In genomic region chr16:87380875-87381274, GRCh38 we compare ENCODE assay signal across 9 cellular contexts. TPM values are rescaled to one million over a fixed set of nuclear protein-coding genes. Genes with fewer than 3 reads are reported as not detected.
DNase-seq lines count a peak whose midpoint lies in the region; ATAC-seq, FAIRE-seq and TF ChIP-seq lines count a peak whose summit lies in the region.
"Had no signal": no experiment of that assay in that cellular context is flagged by ENCODE, and none has a peak within 500 bp of the region (broad histone marks: within the 10 kb centered on the region; RNA-seq: fewer than 3 reads in every experiment).

No MANE protein-coding gene starts in this region.

- ATAC-seq in gastrocnemius medialis (no peak), GM18867 (IDR thresholded peaks at IDR 0.05; ENCODE audit: unreplicated experiment) (no peak)

- H3K4me2 ChIP-seq in SU-DHL-6 (ENCODE audit: low read depth, low read length, poor library complexity, severe bottlenecking), result peak overlapping the region; percentile 32

- no peak for TF ChIP-seq CTCF in SU-DHL-6 (IDR thresholded peaks at IDR 0.05; ENCODE audit: insufficient read depth, low read length, poor library complexity, severe bottlenecking)
- no peak for TF ChIP-seq CTCF in fibroblast of mammary gland (conservative IDR thresholded peaks at IDR 0.05; ENCODE audit: control insufficient read depth, insufficient read depth, low read depth, low read length)
- peak in 1 of 5 experiments; percentile 31 for TF ChIP-seq CTCF in gastrocnemius medialis (IDR thresholded peaks at IDR 0.05 in 4 of 5, conservative IDR thresholded peaks at IDR 0.05 in 1 of 5)

- no peak overlapping the region for H3K27ac ChIP-seq in SU-DHL-6 (ENCODE audit: low read depth, low read length)
- H3K27ac ChIP-seq in gastrocnemius medialis, result peak overlapping the region; percentile 83 to 97 (median 94)

- no peaks in the 10 kb centered on the region for H3F3A ChIP-seq in SU-DHL-6 (ENCODE audit: insufficient read depth)

- H3K36me3 ChIP-seq in SU-DHL-6 (ENCODE audit: low read length) (no peaks in the 10 kb centered on the region; the same call in 1 of the 2 replicates), gastrocnemius medialis (no peaks in the 10 kb centered on the region)

- H3K9me2 ChIP-seq in SU-DHL-6 (replicated peaks; ENCODE audit: insufficient read depth, low read length), result no peaks in the 10 kb centered on the region

- peaks cover 53 to 63% of the 10 kb centered on the region in 2 donors for H3K4me1 ChIP-seq in gastrocnemius medialis

- DNase-seq in ELR (ENCODE audit: low read depth) (peak; percentile 41), fibroblast of mammary gland (ENCODE audit: low read depth) (peak; percentile 53), gastrocnemius medialis (no peak), RCC 7860 (ENCODE audit: low spot score) (no peak), pons (ENCODE audit: low spot score) (no peak)
- DNase-seq in stimulated activated CD4-positive, alpha-beta T cell treated with anti-CD3 and anti-CD28 coated beads, Interleukin-4, amount 100 ng/mL, for 1 hour, result no peak
- DNase-seq: stimulated activated CD4-positive, alpha-beta T cell treated with anti-CD3 and anti-CD28 coated beads, Interleukin-4, amount 100 ng/mL, for 24 hours had no signal

- FAIRE-seq in RCC 7860 (lab: Jason Lieb, UNC), result no peak

- no peaks in the 10 kb centered on the region for H3K27me3 ChIP-seq in SU-DHL-6 (ENCODE audit: low read length)
- no peaks in the 10 kb centered on the region for H3K27me3 ChIP-seq in gastrocnemius medialis

- intact Hi-C loops in gastrocnemius medialis (cut with DNase I; ENCODE audit: low total_unique reads), result loop anchor here (2.0 to 10.0 kb wide), 2 partner anchors 22 to 716 kb away; no protein-coding TSS in a partner anchor

- H3K9ac ChIP-seq in SU-DHL-6 (ENCODE audit: low read length), result no peak overlapping the region

- H3K79me2 ChIP-seq in SU-DHL-6 (ENCODE audit: insufficient read depth, low read length), result peaks cover 66% of the 10 kb centered on the region

- H3K9me3 ChIP-seq in SU-DHL-6 (ENCODE audit: insufficient read depth, low read length) (no peaks in the 10 kb centered on the region), gastrocnemius medialis (no peaks in the 10 kb centered on the region)

- in situ Hi-C loops in gastrocnemius medialis (cut with MboI; ENCODE audit: low sequenced_read_pairs in 4 of 4), result loop anchor here in 2 of 4 donors (25.0 kb wide), 2 partner anchors 381 to 819 kb away; partner anchors contain the start of genes FOXC2 (in 1 of the 2), KLHDC4 (in 1 of the 2) and MTHFSD (in 1 of the 2)

- no peak overlapping the region for H2AFZ ChIP-seq in SU-DHL-6 (ENCODE audit: low read depth, low read length, severe bottlenecking)

- H3K4me3 ChIP-seq in SU-DHL-6 (ENCODE audit: insufficient read depth, low read length, poor library complexity, severe bottlenecking) (no peak overlapping the region), fibroblast of mammary gland (ENCODE audit: control insufficient read depth, low read depth, low read length) (peak overlapping the region; percentile 72), gastrocnemius medialis (peak overlapping the region; percentile 53 to 83 (median 80))

- H4K20me1 ChIP-seq in SU-DHL-6 (ENCODE audit: low read depth, low read length), result no peaks in the 10 kb centered on the region

- no peak for TF ChIP-seq POLR2A in gastrocnemius medialis (IDR thresholded peaks at IDR 0.05)

RNA-seq across cellular contexts. Expression of gene FBXO31, which starts 2.7 kb away (rescaled TPM):
- 100 to 1,000 TPM; 156 to 264 (median 201) TPM for total RNA-seq in gastrocnemius medialis

RNA-seq across cellular contexts. Expression of gene MAP1LC3B, which starts 11.3 kb away (rescaled TPM):
- 100 to 1,000 TPM in 3 of 4 donors, 10 to 100 TPM in 1; 76.3 to 165 (median 122) TPM for total RNA-seq in gastrocnemius medialis

Comparison
In these comparisons a context has a peak if more than half of its experiments do, and no peak if none do; other contexts are left out.
1. DNase-seq: peak in ELR (single experiment) and fibroblast of mammary gland (single experiment); none in gastrocnemius medialis (0 of 2), RCC 7860 (single experiment), stimulated activated CD4-positive, alpha-beta T cell treated with anti-CD3 and anti-CD28 coated beads, Interleukin-4, amount 100 ng/mL, for 1 hour (single experiment) and pons (single experiment).